23 cellular contexts compared by ENCODE assay signal in genomic region chr11:86781546-86781945, GRCh38. TPM values are rescaled to one million over a fixed set of nuclear protein-coding genes. Genes with fewer than 3 reads are reported as not detected.
DNase-seq lines count a peak whose midpoint lies in the region; ATAC-seq and TF ChIP-seq lines count a peak whose summit lies in the region.
"Had no signal": no experiment of that assay in that cellular context is flagged by ENCODE, and none has a peak within 500 bp of the region (broad histone marks: within the 10 kb centered on the region; RNA-seq: fewer than 3 reads in every experiment).

No MANE protein-coding gene starts in this region.

- peaks cover 50% of the 10 kb centered on the region for H3K4me1 ChIP-seq in Caco-2
- peaks cover 27% of the 10 kb centered on the region for H3K4me1 ChIP-seq in Panc1 (ENCODE audit: control insufficient read depth, insufficient read depth, low read length)
- H3K4me1 ChIP-seq in sigmoid colon, result peaks cover 0 to 27% (median 22%) of the 10 kb centered on the region in 4 donors
- H3K4me1 ChIP-seq: BLaER1 treated with 17β-estradiol and CSF1 and Interleukin-3, amounts not matched to agents 10 nM and 100 nM; HAP-1; heart left ventricle; left lung; Peyer's patch had no signal

- no peak for TF ChIP-seq EP300 in sigmoid colon (IDR thresholded peaks at IDR 0.05)

- no peak for TF ChIP-seq POLR2A in sigmoid colon (IDR thresholded peaks at IDR 0.05)

- H3K27ac Mint-ChIP-seq in Caco-2 (ENCODE audit: unreplicated experiment), result peak overlapping the region; percentile 40
- no peak overlapping the region for H3K27ac Mint-ChIP-seq in activated CD4-positive, alpha-beta memory T cell treated with anti-CD3 and anti-CD28 coated beads for 36 hours
- H3K27ac Mint-ChIP-seq: naive thymus-derived CD4-positive, alpha-beta T cell; stimulated activated memory B cell treated with anti-CD40 and anti-IgM and Interleukin-4, amounts not matched to agents 10 μg/mL and 1 μg/mL and 100 μg/mL, for 72 hours; T-cell had no signal

- intact Hi-C loops in Caco-2 (cut with micrococcal nuclease; ENCODE audit: unreplicated experiment) (no loop called here), Panc1 (cut with micrococcal nuclease; ENCODE audit: unreplicated experiment) (no loop called here), sigmoid colon (cut with DNase I) (no loop called here)
- intact Hi-C loops in activated CD4-positive, alpha-beta memory T cell treated with anti-CD3 and anti-CD28 coated beads for 36 hours (cut with micrococcal nuclease), result no loop called here

- H3K4me3 Mint-ChIP-seq in Caco-2 (ENCODE audit: unreplicated experiment), result no peak overlapping the region
- H3K4me3 Mint-ChIP-seq in activated CD4-positive, alpha-beta memory T cell treated with anti-CD3 and anti-CD28 coated beads for 36 hours, result no peak overlapping the region
- H3K4me3 Mint-ChIP-seq: naive thymus-derived CD4-positive, alpha-beta T cell; stimulated activated memory B cell treated with anti-CD40 and anti-IgM and Interleukin-4, amounts not matched to agents 10 μg/mL and 1 μg/mL and 100 μg/mL, for 72 hours; T-cell had no signal

- H3K4me3 ChIP-seq in Caco-2 (ENCODE audit: low read depth, low read length), result no peak overlapping the region
- no peak overlapping the region for H3K4me3 ChIP-seq in H7 (ENCODE audit: insufficient read depth, low read depth, low read length)
- no peak overlapping the region for H3K4me3 ChIP-seq in Panc1 (ENCODE audit: low read depth in 2 of 2, low read length in 2 of 2)
- H3K4me3 ChIP-seq in sigmoid colon, result no peak overlapping the region
- H3K4me3 ChIP-seq: BLaER1 treated with 17β-estradiol and CSF1 and Interleukin-3, amounts not matched to agents 10 nM and 100 nM; HAP-1; heart left ventricle; left lung; MG63; ovary; Peyer's patch had no signal

- POLR2A ChIA-PET in Caco-2 (lab: Charles Lee) (interaction anchor here (1.2 kb wide), 1 partner anchor 41 kb away, joined by 3 read pairs; no protein-coding TSS in a partner anchor), Panc1 (lab: Charles Lee) (no interaction called here)
- POLR2A ChIA-PET in activated CD4-positive, alpha-beta memory T cell treated with anti-CD3 and anti-CD28 coated beads for 36 hours (lab: Charles Lee), result no interaction called here

- H3K27ac ChIP-seq in Panc1 (ENCODE audit: low read length) (peak overlapping the region; percentile 64), caudate nucleus (ENCODE audit: low read depth, low read length) (no peak overlapping the region), sigmoid colon (no peak overlapping the region)
- H3K27ac ChIP-seq: BLaER1 treated with 17β-estradiol and CSF1 and Interleukin-3, amounts not matched to agents 10 nM and 100 nM; heart left ventricle; left lung; ovary; Peyer's patch had no signal

- H3K27me3 ChIP-seq in Caco-2 (replicated peaks; ENCODE audit: control insufficient read depth, insufficient read depth, low read length), result no peaks in the 10 kb centered on the region
- H3K27me3 ChIP-seq in H7 (ENCODE audit: control insufficient read depth, insufficient read depth, low read length), result no peaks in the 10 kb centered on the region
- H3K27me3 ChIP-seq in Panc1 (ENCODE audit: control insufficient read depth, insufficient read depth, low read length), result no peaks in the 10 kb centered on the region
- H3K27me3 ChIP-seq in sigmoid colon, result no peaks in the 10 kb centered on the region
- H3K27me3 ChIP-seq: BLaER1 treated with 17β-estradiol and CSF1 and Interleukin-3, amounts not matched to agents 10 nM and 100 nM; heart left ventricle; left lung; MG63; ovary; Peyer's patch had no signal

- BruUV-seq in Caco-2 (replicated peaks; lab: Mats Ljungman, UMichigan) (no TSS peak), Panc1 (replicated peaks; lab: Mats Ljungman, UMichigan) (no TSS peak)

- no peaks in the 10 kb centered on the region for H3K9me3 Mint-ChIP-seq in Caco-2 (ENCODE audit: unreplicated experiment)
- H3K9me3 Mint-ChIP-seq in activated CD4-positive, alpha-beta memory T cell treated with anti-CD3 and anti-CD28 coated beads for 36 hours, result no peaks in the 10 kb centered on the region
- H3K9me3 Mint-ChIP-seq: naive thymus-derived CD4-positive, alpha-beta T cell; stimulated activated memory B cell treated with anti-CD40 and anti-IgM and Interleukin-4, amounts not matched to agents 10 μg/mL and 1 μg/mL and 100 μg/mL, for 72 hours; T-cell had no signal

- ATAC-seq in Panc1 (no peak), GM21447 (IDR thresholded peaks at IDR 0.05; ENCODE audit: unreplicated experiment) (no peak)
- ATAC-seq: heart left ventricle; left lung; naive thymus-derived CD4-positive, alpha-beta T cell; stimulated activated memory B cell treated with anti-CD40 and anti-IgM and Interleukin-4, amounts not matched to agents 10 μg/mL and 1 μg/mL and 100 μg/mL, for 72 hours; T-cell had no signal

- CTCF ChIA-PET in Caco-2 (lab: Charles Lee), result interaction anchor here (0.5 to 1.1 kb wide), 6 partner anchors 10 to 199 kb away, joined by 3 to 7 read pairs (median 4); partner anchors contain the start of gene PRSS23
- CTCF ChIA-PET in Panc1 (lab: Charles Lee), result no interaction called here
- CTCF ChIA-PET in activated CD4-positive, alpha-beta memory T cell treated with anti-CD3 and anti-CD28 coated beads for 36 hours (lab: Charles Lee), result interaction anchor here (0.9 to 1.3 kb wide), 2 partner anchors 11 to 173 kb away, joined by 3 read pairs; no protein-coding TSS in a partner anchor

- peaks cover 43% of the 10 kb centered on the region for H3K4me1 Mint-ChIP-seq in Caco-2 (ENCODE audit: low read depth, unreplicated experiment)
- H3K4me1 Mint-ChIP-seq in activated CD4-positive, alpha-beta memory T cell treated with anti-CD3 and anti-CD28 coated beads for 36 hours (ENCODE audit: low read depth), result no peaks in the 10 kb centered on the region
- H3K4me1 Mint-ChIP-seq: naive thymus-derived CD4-positive, alpha-beta T cell; stimulated activated memory B cell treated with anti-CD40 and anti-IgM and Interleukin-4, amounts not matched to agents 10 μg/mL and 1 μg/mL and 100 μg/mL, for 72 hours; T-cell had no signal

- in situ Hi-C loops in Panc1 (cut with HindIII; ENCODE audit: low pct_unique_long_range_greater_than_20kb, low sequenced_read_pairs), result no loop called here

- H3K9me3 ChIP-seq in Caco-2, result no peaks in the 10 kb centered on the region
- no peaks in the 10 kb centered on the region for H3K9me3 ChIP-seq in Panc1 (ENCODE audit: control insufficient read depth, insufficient read depth, low read depth, low read length)
- H3K9me3 ChIP-seq in sigmoid colon, result no peaks in the 10 kb centered on the region
- H3K9me3 ChIP-seq: BLaER1 treated with 17β-estradiol and CSF1 and Interleukin-3, amounts not matched to agents 10 nM and 100 nM; HAP-1; heart left ventricle; left lung; MG63; ovary; Peyer's patch had no signal

- H3K27me3 Mint-ChIP-seq in Caco-2 (ENCODE audit: insufficient read depth, unreplicated experiment), result no peaks in the 10 kb centered on the region
- peaks cover 14% of the 10 kb centered on the region for H3K27me3 Mint-ChIP-seq in activated CD4-positive, alpha-beta memory T cell treated with anti-CD3 and anti-CD28 coated beads for 36 hours

- H3K36me3 Mint-ChIP-seq in Caco-2 (ENCODE audit: insufficient read depth, unreplicated experiment), result no peaks in the 10 kb centered on the region
- no peaks in the 10 kb centered on the region for H3K36me3 Mint-ChIP-seq in activated CD4-positive, alpha-beta memory T cell treated with anti-CD3 and anti-CD28 coated beads for 36 hours
- H3K36me3 Mint-ChIP-seq: naive thymus-derived CD4-positive, alpha-beta T cell; stimulated activated memory B cell treated with anti-CD40 and anti-IgM and Interleukin-4, amounts not matched to agents 10 μg/mL and 1 μg/mL and 100 μg/mL, for 72 hours; T-cell had no signal

- TF ChIP-seq CTCF in Caco-2 (IDR thresholded peaks at IDR 0.05; ENCODE audit: insufficient read depth in 1 of 2, low read depth in 1 of 2, low read length in 1 of 2, severe bottlenecking in 1 of 2, unreplicated experiment in 1 of 2), result peak in 1 of 2 experiments; percentile 18
- no peak for TF ChIP-seq CTCF in Panc1 (IDR thresholded peaks at IDR 0.05)
- no peak for TF ChIP-seq CTCF in sigmoid colon (IDR thresholded peaks at IDR 0.05)

- DNase-seq in Caco-2, result no peak
- DNase-seq in H7, result peak; percentile 45
- DNase-seq in Panc1 (ENCODE audit: low read depth, low spot score), result no peak
- peak; percentile 58 for DNase-seq in iPS-NIHi7 (ENCODE audit: extremely low spot score)
- no peak for DNase-seq in activated CD4-positive, alpha-beta memory T cell treated with anti-CD3 and anti-CD28 coated beads for 36 hours
- DNase-seq in caudate nucleus (lab: John Stamatoyannopoulos, UW), result no peak
- no peak for DNase-seq in sigmoid colon
- DNase-seq: activated CD4-positive, CD25-positive, alpha-beta regulatory T cell treated with anti-CD3 and anti-CD28 coated beads, Interleukin-2, amount 50 U/mL, for 72 hours; activated gamma-delta T cell; heart left ventricle; left lung; MG63; naive thymus-derived CD4-positive, alpha-beta T cell; NCI-H1436; ovary; Peyer's patch; SIG-M5; stimulated activated CD4-positive, alpha-beta T cell treated with anti-CD3 and anti-CD28 coated beads, Interleukin-4, amount 100 ng/mL, for 1 hour; T-cell had no signal

- H3K36me3 ChIP-seq in Caco-2 (ENCODE audit: control insufficient read depth, insufficient read depth, low read length), result no peaks in the 10 kb centered on the region
- H3K36me3 ChIP-seq in H7 (replicated peaks; ENCODE audit: control insufficient read depth, insufficient read depth, low read length), result no peaks in the 10 kb centered on the region
- no peaks in the 10 kb centered on the region for H3K36me3 ChIP-seq in Panc1 (ENCODE audit: control insufficient read depth, insufficient read depth, low read length)
- no peaks in the 10 kb centered on the region for H3K36me3 ChIP-seq in sigmoid colon
- H3K36me3 ChIP-seq: BLaER1 treated with 17β-estradiol and CSF1 and Interleukin-3, amounts not matched to agents 10 nM and 100 nM; HAP-1; heart left ventricle; left lung; MG63; ovary; Peyer's patch had no signal

RNA-seq across cellular contexts. Expression of gene PRSS23, which starts 18.8 kb away (rescaled TPM):
- total RNA-seq in Caco-2 (2022), result 400 and 432 TPM in 2 replicates
- total RNA-seq in H7 (2014; rRNA removed; shearing (Covaris generic)), result 2.7 and 3.7 TPM in 2 replicates
- total RNA-seq in Panc1 (2021; ENCODE audit: unreplicated experiment), result 355 TPM
- 307 TPM for polyA plus RNA-seq in Panc1 (2012; ENCODE audit: insufficient read length)
- 1 to 10 TPM; 1.9 to 2.3 TPM for total RNA-seq in activated CD4-positive, alpha-beta memory T cell treated with anti-CD3 and anti-CD28 coated beads for 36 hours
- total RNA-seq in sigmoid colon, result 100 to 1,000 TPM in 3 of 4 donors, 10 to 100 TPM in 1; 78.5 to 183 (median 120) TPM
- polyA plus RNA-seq in sigmoid colon, result 10 to 100 TPM; 25.2 to 32.4 (median 32.2) TPM

Comparison
In these comparisons a context has a peak if more than half of its experiments do, and no peak if none do; other contexts are left out.
1. DNase-seq: peak in H7 (single experiment) and iPS-NIHi7 (single experiment); none in Caco-2 (0 of 2), Panc1 (single experiment), activated CD4-positive, alpha-beta memory T cell treated with anti-CD3 and anti-CD28 coated beads for 36 hours (single experiment), caudate nucleus (0 of 61) and sigmoid colon (single experiment).
2. RNA of gene PRSS23, which starts 18.8 kb away (total RNA-seq): 400 to 432 TPM in Caco-2, 355 TPM in Panc1 (single experiment) and 78.5 to 183 TPM in sigmoid colon; 2.7 to 3.7 TPM in H7 and 1.9 to 2.3 TPM in activated CD4-positive, alpha-beta memory T cell treated with anti-CD3 and anti-CD28 coated beads for 36 hours; every median in the first group is over 10 times any median in the second.